Comparison of ENCODE assay signal across 14 cellular contexts in the genomic region with DNA sequence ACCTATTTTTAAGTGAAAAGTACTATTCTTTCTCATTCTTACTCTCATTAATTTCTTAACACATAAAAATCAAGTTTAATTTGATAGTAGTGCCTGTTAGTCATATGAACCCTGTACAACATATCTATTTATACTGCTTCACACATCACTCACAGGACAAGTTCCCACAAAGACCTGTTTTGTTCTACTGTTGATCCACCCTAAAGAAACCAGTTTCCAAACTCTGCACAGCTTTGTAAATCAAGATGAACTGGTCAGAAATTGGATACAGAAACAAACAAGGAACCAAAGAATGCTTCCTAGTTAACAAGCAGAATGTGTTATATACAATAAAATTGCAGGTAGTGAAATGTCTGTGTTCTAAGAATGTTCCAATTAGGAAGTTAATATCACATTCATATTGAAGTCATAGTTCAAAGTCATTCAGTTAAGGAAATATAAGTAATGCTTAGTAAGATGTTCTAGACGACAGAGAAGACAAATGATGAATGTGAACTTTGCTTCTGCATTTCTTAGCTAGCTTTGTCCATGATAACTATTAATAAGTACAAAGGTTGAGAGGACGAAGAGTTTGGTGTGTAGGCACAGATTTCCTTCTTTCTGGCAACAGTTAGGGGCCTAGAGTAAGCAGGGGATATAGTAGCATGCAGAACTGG. TPM values are rescaled to one million over a fixed set of nuclear protein-coding genes. Genes with fewer than 3 reads are reported as not detected.
DNase-seq lines count a peak whose midpoint lies in the region; ATAC-seq, FAIRE-seq and TF ChIP-seq lines count a peak whose summit lies in the region.
"Had no signal": no experiment of that assay in that cellular context is flagged by ENCODE, and none has a peak within 500 bp of the region (broad histone marks: within the 10 kb centered on the region; RNA-seq: fewer than 3 reads in every experiment).

No MANE protein-coding gene starts in this region.

- 49% methylated on average over 2 of the region's 2 CpGs for WGBS in A549 (ENCODE audit: missing lambda C conversion rate)

- no peak for TF ChIP-seq POLR2A in A549 (IDR thresholded peaks at IDR 0.05; ENCODE audit: low read length)

- no peaks in the 10 kb centered on the region for H3K9me3 ChIP-seq in A549
- H3K9me3 ChIP-seq in PC-3 (ENCODE audit: low read length): no peaks in the 10 kb centered on the region
- H3K9me3 ChIP-seq in osteoblast (ENCODE audit: low read depth, low read length): no peaks in the 10 kb centered on the region
- no peaks in the 10 kb centered on the region for H3K9me3 ChIP-seq in ascending aorta
- H3K9me3 ChIP-seq: upper lobe of left lung had no signal

- intact Hi-C loops in PC-3 (cut with micrococcal nuclease): loop anchor here (1.0 to 2.0 kb wide), 2 partner anchors 16 to 34 kb away; partner anchors contain the start of genes ABHD17B and C9orf85
- intact Hi-C loops in ascending aorta (cut with DNase I): no loop called here

- no peaks in the 10 kb centered on the region for H3K9me2 ChIP-seq in PC-3 (replicated peaks; ENCODE audit: low read length)

- no peak for ATAC-seq in A549
- ATAC-seq in PC-3: peak; percentile 83
- no peak for ATAC-seq in GM21786 (IDR thresholded peaks at IDR 0.05; ENCODE audit: unreplicated experiment)
- no peak for ATAC-seq in HG02938 (IDR thresholded peaks at IDR 0.05; ENCODE audit: unreplicated experiment)
- ATAC-seq: K562 had no signal

- TF ChIP-seq EP300 in A549 (IDR thresholded peaks at IDR 0.05): no peak

- H3K27me3 ChIP-seq in PC-3 (ENCODE audit: low read length) (no peaks in the 10 kb centered on the region), osteoblast (ENCODE audit: insufficient read depth, low read length) (no peaks in the 10 kb centered on the region), ascending aorta (no peaks in the 10 kb centered on the region)
- H3K27me3 ChIP-seq: upper lobe of left lung had no signal

- POLR2A ChIA-PET in A549 (lab: Yijun Ruan, JAX) (no interaction called here), PC-3 (lab: Charles Lee; ENCODE audit: unreplicated experiment) (no interaction called here)

- TF ChIP-seq CTCF in A549 (IDR thresholded peaks at IDR 0.05): no peak
- no peak for TF ChIP-seq CTCF in PC-3 (conservative IDR thresholded peaks at IDR 0.05; ENCODE audit: low read depth, low read length)
- TF ChIP-seq CTCF in osteoblast (IDR thresholded peaks at IDR 0.05; ENCODE audit: extremely low read depth, low read depth, low read length): no peak
- no peak for TF ChIP-seq CTCF in ascending aorta (IDR thresholded peaks at IDR 0.05)

- H3K79me2 ChIP-seq in PC-3 (ENCODE audit: low read length) (peaks cover 9% of the 10 kb centered on the region), osteoblast (ENCODE audit: insufficient read depth, low read length) (peaks cover 23% of the 10 kb centered on the region)

- H3K4me1 ChIP-seq in A549: peaks cover 7% of the 10 kb centered on the region; the same call in 1 of the 3 replicates
- peaks cover 34% of the 10 kb centered on the region for H3K4me1 ChIP-seq in PC-3 (ENCODE audit: insufficient read depth, low read length)
- H3K4me1 ChIP-seq in osteoblast (ENCODE audit: insufficient read depth, low read length): peaks cover 23% of the 10 kb centered on the region
- H3K4me1 ChIP-seq in ascending aorta: peaks cover 2 to 12% of the 10 kb centered on the region in 2 donors
- H3K4me1 ChIP-seq: upper lobe of left lung had no signal

- peak overlapping the region; percentile 61 for H3K9ac ChIP-seq in PC-3 (ENCODE audit: low read length)

- DNase-seq in A549 (ENCODE audit: low read depth in 1 of 2, low spot score in 1 of 2) (no peak), PC-3 (peak; percentile 70), epithelial cell of prostate (ENCODE audit: low read depth, low spot score) (peak; percentile 86), osteoblast (ENCODE audit: insufficient read length, low spot score, missing footprints) (peak; percentile 44), ascending aorta (ENCODE audit: low spot score in 2 of 2) (no peak), ureter (ENCODE audit: low spot score) (no peak)
- DNase-seq: activated gamma-delta T cell; NCI-H1417 treated with DMSO at 0.1 percent for 48 hours; NCI-H446; stimulated activated CD4-positive, alpha-beta T cell treated with anti-CD3 and anti-CD28 coated beads, Interleukin-1b, Interleukin-23, amount 100 ng/mL, for 48 hours; upper lobe of left lung had no signal

- H3F3A ChIP-seq in PC-3 (ENCODE audit: low read length, unreplicated experiment): no peaks in the 10 kb centered on the region

- H2AFZ ChIP-seq in PC-3 (ENCODE audit: low read length) (no peak overlapping the region), osteoblast (ENCODE audit: low read length) (no peak overlapping the region)

- H3K4me2 ChIP-seq in A549 (no peak overlapping the region), PC-3 (ENCODE audit: low read length) (peak overlapping the region; percentile 74), osteoblast (ENCODE audit: insufficient read depth, low read length) (no peak overlapping the region)

- TF ChIP-seq RAD21 in A549 (conservative IDR thresholded peaks at IDR 0.05 in 1 of 2, IDR thresholded peaks at IDR 0.05 in 1 of 2): no peak

- H3K27ac ChIP-seq in A549: no peak overlapping the region
- H3K27ac ChIP-seq in PC-3 (ENCODE audit: low read length): peak overlapping the region; percentile 91
- H3K27ac ChIP-seq in epithelial cell of prostate: peak overlapping the region; percentile 87
- no peak overlapping the region for H3K27ac ChIP-seq in osteoblast (ENCODE audit: low read depth, low read length)
- no peak overlapping the region for H3K27ac ChIP-seq in ascending aorta
- H3K27ac ChIP-seq: upper lobe of left lung had no signal

- peak; percentile 7 for FAIRE-seq in A549 (lab: Jason Lieb, UNC)
- FAIRE-seq: K562 had no signal

- CTCF ChIA-PET in A549 (lab: Yijun Ruan, JAX) (interaction anchor here (0.7 kb wide), 1 partner anchor 15 kb away, joined by 3 read pairs; no protein-coding TSS in a partner anchor), PC-3 (lab: Charles Lee) (no interaction called here)

- H3K36me3 ChIP-seq in PC-3 (ENCODE audit: low read depth, low read length): no peaks in the 10 kb centered on the region; the same call in 1 of the 2 replicates
- peaks cover 4% of the 10 kb centered on the region for H3K36me3 ChIP-seq in osteoblast (ENCODE audit: insufficient read depth, low read length)
- H3K36me3 ChIP-seq in ascending aorta: peaks cover 0 to 4% of the 10 kb centered on the region in 2 donors
- H3K36me3 ChIP-seq: upper lobe of left lung had no signal

- BruUV-seq in PC-3 (replicated peaks; lab: Mats Ljungman, UMichigan): no TSS peak

- H4K20me1 ChIP-seq in PC-3 (ENCODE audit: low read length) (no peaks in the 10 kb centered on the region), osteoblast (ENCODE audit: insufficient read depth, low read length) (no peaks in the 10 kb centered on the region)

- H3K4me3 ChIP-seq in A549 (no peak overlapping the region), PC-3 (ENCODE audit: low read length) (peak overlapping the region; percentile 41; the same call in 1 of the 2 replicates), osteoblast (ENCODE audit: insufficient read depth, low read length) (no peak overlapping the region), ascending aorta (no peak overlapping the region)
- H3K4me3 ChIP-seq: K562, upper lobe of left lung had no signal

TF ChIP-seq in A549, 52 proteins besides CTCF, POLR2A, EP300 and RAD21:
- TF ChIP-seq ELK1 (IDR thresholded peaks at IDR 0.05; ENCODE audit: low read depth, low read length) (no peak), MAFK (IDR thresholded peaks at IDR 0.05; ENCODE audit: partially characterized antibody) (no peak), CEBPB (IDR thresholded peaks at IDR 0.05) (no peak)
- TF ChIP-seq, protein P1, sequence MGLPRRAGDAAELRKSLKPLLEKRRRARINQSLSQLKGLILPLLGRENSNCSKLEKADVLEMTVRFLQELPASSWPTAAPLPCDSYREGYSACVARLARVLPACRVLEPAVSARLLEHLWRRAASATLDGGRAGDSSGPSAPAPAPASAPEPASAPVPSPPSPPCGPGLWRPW (IDR thresholded peaks at IDR 0.05): no peak

RNA-seq across cellular contexts. Expression of gene C9orf85, which starts 33.4 kb away (rescaled TPM):
- polyA plus RNA-seq in A549 (2011; rRNA removed): 15.1 and 24.6 TPM in 2 replicates
- 7.6 and 7.8 TPM in 2 replicates for polyA plus RNA-seq in A549 (2012; cell fraction: cytosol; rRNA removed)
- polyA plus RNA-seq in A549 (2012; cell fraction: nucleus; rRNA removed): 2.4 and 3.0 TPM in 2 replicates
- polyA plus RNA-seq in A549 (2017; fragmentation: RNase III; extraction: RNeasy Plus Mini Kit Qiagen cat#74134 plus additional on column Dnase treatment): 15.9 to 19.0 TPM (median 16.9 TPM) in 3 replicates
- 5.1 and 5.4 TPM in 2 replicates for polyA minus RNA-seq in A549 (2011; rRNA and poly(A)+ RNA removed)
- total RNA-seq in PC-3 (2014; rRNA removed): 7.9 and 13.4 TPM in 2 replicates
- 11.2 and 12.1 TPM in 2 replicates for total RNA-seq in osteoblast
- 2.6 TPM for total RNA-seq in ascending aorta
- total RNA-seq in ureter: 18.5 TPM

RNA-seq across cellular contexts. Expression of gene ABHD17B, which starts 33.9 kb away (rescaled TPM):
- polyA plus RNA-seq in A549 (2011; rRNA removed) (24.7 and 25.3 TPM in 2 replicates), A549 (2017; fragmentation: RNase III; extraction: RNeasy Plus Mini Kit Qiagen cat#74134 plus additional on column Dnase treatment) (14.6 to 16.6 TPM (median 14.9 TPM) in 3 replicates)
- polyA plus RNA-seq in A549 (2012; cell fraction: cytosol; rRNA removed): 8.0 and 10.3 TPM in 2 replicates
- 6.3 and 8.2 TPM in 2 replicates for polyA plus RNA-seq in A549 (2012; cell fraction: nucleus; rRNA removed)
- 16.2 and 16.3 TPM in 2 replicates for polyA minus RNA-seq in A549 (2011; rRNA and poly(A)+ RNA removed)
- total RNA-seq in PC-3 (2014; rRNA removed) (10.0 and 11.6 TPM in 2 replicates), osteoblast (21.4 and 21.8 TPM in 2 replicates), ascending aorta (20.5 TPM), ureter (22.3 TPM)

Comparison
In these comparisons a context has a peak if more than half of its experiments do, and no peak if none do; other contexts are left out.
1. DNase-seq: peak in PC-3 (single experiment), epithelial cell of prostate (single experiment) and osteoblast (single experiment); none in A549 (0 of 2), ascending aorta (0 of 2) and ureter (single experiment).
2. H3K27ac ChIP-seq: peak in PC-3 (single experiment) and epithelial cell of prostate (single experiment); none in A549 (0 of 2), osteoblast (single experiment) and ascending aorta (0 of 2).